ENCODE assay signal across 8 cellular contexts in the genomic region with DNA sequence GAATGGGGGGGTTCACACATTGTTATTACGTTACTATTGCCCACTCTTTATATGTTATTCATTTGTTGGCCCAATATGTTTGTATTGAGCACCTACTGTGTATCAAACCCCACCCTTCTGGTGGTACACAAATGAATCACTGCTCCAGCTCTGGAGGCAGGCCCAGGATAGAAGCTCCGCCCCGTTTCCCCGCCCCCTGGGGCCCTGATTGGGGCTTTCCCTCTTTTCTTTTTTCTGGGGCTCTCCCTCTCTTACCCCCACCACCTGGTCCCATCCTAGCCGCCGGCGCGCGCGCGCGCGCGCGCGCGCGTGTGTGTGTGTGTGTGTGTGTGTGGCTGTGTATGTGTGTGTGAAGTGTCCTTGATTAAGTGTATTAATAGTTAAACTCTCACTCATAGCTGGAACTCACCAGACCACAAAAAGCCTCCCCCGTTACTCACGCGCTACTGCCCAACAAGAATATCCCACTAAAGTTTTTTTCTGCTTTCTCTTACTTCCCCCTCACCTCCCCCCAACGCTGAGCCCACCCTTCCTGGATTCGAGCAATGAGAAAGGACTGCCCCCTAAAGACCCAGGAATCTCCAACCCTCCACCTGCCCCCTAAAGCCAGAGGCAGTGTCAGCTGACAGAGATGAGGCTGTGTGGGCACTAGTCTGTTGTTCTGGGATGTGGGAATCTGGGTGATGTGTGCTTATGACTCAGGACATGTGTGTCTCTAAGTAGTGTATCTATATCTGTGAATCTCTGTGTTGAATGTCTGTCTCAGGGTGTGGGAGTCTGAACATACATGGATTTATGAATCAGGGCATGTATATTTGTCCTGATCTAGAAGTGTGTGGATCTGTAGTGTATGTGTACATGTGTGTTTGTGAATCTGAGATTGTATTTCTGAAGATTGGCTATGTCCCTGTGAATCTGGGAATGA. TPM values are rescaled to one million over a fixed set of nuclear protein-coding genes. Genes with fewer than 3 reads are reported as not detected.
DNase-seq lines count a peak whose midpoint lies in the region; ATAC-seq and TF ChIP-seq lines count a peak whose summit lies in the region.

No MANE protein-coding gene starts in this region.

- DNase-seq in CD14-positive monocyte (ENCODE audit: low spot score) (no peak), SK-N-DZ (ENCODE audit: low spot score) (peak; percentile 71), astrocyte of the spinal cord (ENCODE audit: low read depth, low spot score) (peak; percentile 84), hepatic stellate cell (ENCODE audit: low spot score) (peak; percentile 88), psoas muscle (peak; percentile 84 to 91), NCI-H1092 (lab: John Stamatoyannopoulos, UW) (no peak)

- H3K4me1 Mint-ChIP-seq in CD14-positive monocyte, result peaks cover 60% of the 10 kb centered on the region

- in situ Hi-C loops in astrocyte of the spinal cord (cut with HindIII; ENCODE audit: low sequenced_read_pairs), result no loop called here

- H3K27me3 ChIP-seq in psoas muscle (ENCODE audit: insufficient read depth in 3 of 3, low read length in 2 of 3), result no peaks in the 10 kb centered on the region

- peaks cover 0 to 17% (median 3%) of the 10 kb centered on the region in 7 donors for H3K9me3 Mint-ChIP-seq in CD14-positive monocyte

- H3K4me3 Mint-ChIP-seq in CD14-positive monocyte, result peak overlapping the region; percentile 99 to 100

- TF ChIP-seq CTCF in CD14-positive monocyte (IDR thresholded peaks at IDR 0.05) (no peak), astrocyte of the spinal cord (IDR thresholded peaks at IDR 0.05; ENCODE audit: low read depth, low read length) (no peak), psoas muscle (IDR thresholded peaks at IDR 0.05) (no peak)

- intact Hi-C loops in CD14-positive monocyte (cut with micrococcal nuclease) (loop anchor here in 1 of 2 donors (1.0 to 2.0 kb wide), 2 partner anchors 8 to 13 kb away; no protein-coding TSS in a partner anchor), psoas muscle (cut with DNase I) (loop anchor here in 1 of 2 donors (2.0 kb wide), 1 partner anchor 17 kb away; no protein-coding TSS in a partner anchor)

- peak overlapping the region; percentile 98 for H3K27ac ChIP-seq in psoas muscle

- WGBS in psoas muscle, 3 donors, result 4 to 15% (median 10%) methylated on average over 11 to 23 of the region's 23 CpGs

- H3K9me3 ChIP-seq in psoas muscle, result no peaks in the 10 kb centered on the region

- ATAC-seq in GM19372 (IDR thresholded peaks at IDR 0.05; ENCODE audit: low read depth, unreplicated experiment), result peak; percentile 41
- ATAC-seq in HG03439 (IDR thresholded peaks at IDR 0.05; ENCODE audit: unreplicated experiment), result peak; percentile 44
- peak; percentile 43 to 59 (median 50) for ATAC-seq in psoas muscle

- no peaks in the 10 kb centered on the region for H3K36me3 ChIP-seq in psoas muscle (ENCODE audit: insufficient read depth in 1 of 2, low read depth in 1 of 2)

- peaks cover 37 to 72% (median 47%) of the 10 kb centered on the region in 3 donors for H3K27me3 Mint-ChIP-seq in CD14-positive monocyte (ENCODE audit: low read depth in 3 of 3)

- peak overlapping the region; percentile 43 to 92 (median 66) for H3K27ac Mint-ChIP-seq in CD14-positive monocyte

- H3K4me1 ChIP-seq in psoas muscle, result peaks cover 60% of the 10 kb centered on the region

- peaks cover 21 to 31% of the 10 kb centered on the region in 2 donors for H3K36me3 Mint-ChIP-seq in CD14-positive monocyte

- H3K4me3 ChIP-seq in astrocyte of the spinal cord (ENCODE audit: low read depth, low read length), result peak overlapping the region; percentile 89
- H3K4me3 ChIP-seq in psoas muscle, result peak overlapping the region; percentile 99

RNA-seq across cellular contexts. Expression of a gene that starts 4.0 kb away (rescaled TPM):
- 10 to 100 TPM; 33.7 to 37.2 TPM for polyA plus RNA-seq in CD14-positive monocyte
- polyA plus RNA-seq in SK-N-DZ (2014; cell fraction: cytosol; rRNA removed), result 24.9 and 31.1 TPM in 2 replicates
- 15.4 and 23.8 TPM in 2 replicates for polyA plus RNA-seq in SK-N-DZ (2014; cell fraction: nucleus; rRNA removed)
- total RNA-seq in psoas muscle, result 10 to 100 TPM; 31.9 to 88.3 (median 48.5) TPM
- 10 to 100 TPM; 24.5 to 48.5 (median 27.0) TPM for polyA plus RNA-seq in psoas muscle

Comparison
In these comparisons a context has a peak if more than half of its experiments do, and no peak if none do; other contexts are left out.
1. DNase-seq: peak in SK-N-DZ (single experiment), astrocyte of the spinal cord (single experiment), hepatic stellate cell (single experiment) and psoas muscle (2 of 2); none in CD14-positive monocyte (single experiment) and NCI-H1092 (single experiment).
2. Peak in every context shown above with its lines, with median percentiles within 50 percentile points of each other: ATAC-seq.